In the genomic region with DNA sequence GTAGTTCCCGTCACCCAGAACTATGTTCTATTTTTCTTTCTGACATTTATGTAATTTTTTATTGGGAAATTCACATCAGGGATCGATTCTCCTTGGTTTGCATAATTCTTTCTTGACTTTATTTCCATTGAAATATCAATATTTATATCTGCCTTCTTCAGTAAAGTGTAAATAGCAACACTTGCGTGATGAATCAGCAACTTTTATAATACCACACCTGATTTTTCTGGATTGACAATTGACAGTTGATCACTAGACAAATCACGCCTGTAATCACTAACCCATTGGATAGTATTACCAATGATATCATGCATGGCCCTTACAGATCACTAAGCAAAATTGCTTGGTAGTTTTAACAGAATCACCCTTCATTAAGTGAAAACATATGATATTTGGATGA, we compare ENCODE assay signal across 29 cellular contexts.
"Had no signal": no experiment of that assay in that cellular context is flagged by ENCODE, and none has a peak within 500 bp of the region (broad histone marks: within the 10 kb centered on the region; RNA-seq: fewer than 3 reads in every experiment).

No MANE protein-coding gene starts in this region.

- FAIRE-seq: urothelium cell line had no signal

- H3K27ac ChIP-seq: neural progenitor cell, ovary, parathyroid adenoma, psoas muscle, skin epidermis, thyroid gland, tibial nerve, upper lobe of left lung, vagina had no signal

- H3K4me2 ChIP-seq: neural progenitor cell, smooth muscle cell had no signal

- H3K27me3 ChIP-seq: neural progenitor cell, ovary, spleen, thyroid gland, tibial nerve, upper lobe of left lung, vagina had no signal

- ATAC-seq: natural killer cell; psoas muscle; right cardiac atrium; sciatic nerve; stimulated activated memory B cell treated with anti-CD40 and anti-IgM and Interleukin-4, amounts not matched to agents 10 μg/mL and 1 μg/mL and 100 μg/mL, for 72 hours; stimulated activated naive CD8-positive, alpha-beta T cell treated with anti-CD3 and anti-CD28 coated beads, Interleukin-15, amount 100 ng/mL, for 72 hours; stimulated activated naive CD8-positive, alpha-beta T cell treated with anti-CD3 and anti-CD28 coated beads, Interleukin-15, Interleukin-2, amounts not matched to agents 100 U/mL and 50 U/mL, for 24 hours had no signal

- H3K4me1 ChIP-seq: neural progenitor cell, parathyroid adenoma, psoas muscle, upper lobe of left lung, vagina had no signal

- DNase-seq: natural killer cell; occipital lobe; ovary; posterior cingulate gyrus; psoas muscle; right cardiac atrium; spleen; stimulated activated CD4-positive, alpha-beta T cell treated with anti-CD3 and anti-CD28 coated beads, Interleukin-12 subunit alpha, Interleukin-12 subunit beta, amount 100 ng/mL, for 4 hours; stimulated activated CD4-positive, alpha-beta T cell treated with anti-CD3 and anti-CD28 coated beads, Interleukin-1b, Interleukin-23, amount 100 ng/mL, for 48 hours; stimulated activated CD4-positive, alpha-beta T cell treated with anti-CD3 and anti-CD28 coated beads, Interleukin-4, amount 100 ng/mL, for 1 hour; stimulated activated CD4-positive, alpha-beta T cell treated with anti-CD3 and anti-CD28 coated beads, Interleukin-4, amount 100 ng/mL, for 4 hours; stimulated activated CD8-positive, alpha-beta memory T cell treated with anti-CD3 and anti-CD28 coated beads, Interleukin-4, amount 100 ng/mL, for 48 hours; stimulated activated naive CD4-positive, alpha-beta T cell; stimulated activated naive CD8-positive, alpha-beta T cell treated with anti-CD3 and anti-CD28 coated beads, Interleukin-15, amount 100 ng/mL, for 72 hours; stimulated activated naive CD8-positive, alpha-beta T cell treated with anti-CD3 and anti-CD28 coated beads, Interleukin-15, Interleukin-2, amounts not matched to agents 100 U/mL and 50 U/mL, for 24 hours; substantia nigra; thyroid gland; trophoblast cell; upper lobe of left lung had no signal

- H3K9me3 ChIP-seq: ovary, psoas muscle, spleen, thoracic aorta, thyroid gland, tibial nerve, upper lobe of left lung, vagina had no signal

- H3K4me3 ChIP-seq: neural progenitor cell, ovary, psoas muscle, skin epidermis, smooth muscle cell, spleen, thoracic aorta, thyroid gland, tibial nerve, upper lobe of left lung, vagina had no signal

- H3K36me3 ChIP-seq: neural progenitor cell, ovary, spleen, thoracic aorta, thyroid gland, tibial nerve, upper lobe of left lung, vagina had no signal

- H2AFZ ChIP-seq: neural progenitor cell, parathyroid adenoma had no signal

- H3K9ac ChIP-seq: neural progenitor cell, parathyroid adenoma had no signal

- H3K79me2 ChIP-seq: parathyroid adenoma had no signal
